15 cellular contexts compared by ENCODE assay signal in genomic region chr12:59938190-59938962, GRCh38.
A peak's percentile ranks its signal among the peaks of the same experiment; 100 is the strongest.
DNase-seq lines count a peak whose midpoint lies in the region; ATAC-seq and TF ChIP-seq lines count a peak whose summit lies in the region.
"Had no signal": no experiment of that assay in that cellular context is flagged by ENCODE, and none has a peak within 500 bp of the region (broad histone marks: within the 10 kb centered on the region; RNA-seq: fewer than 3 reads in every experiment).

No MANE protein-coding gene starts in this region.

- peaks cover 11% of the 10 kb centered on the region for H3K4me1 Mint-ChIP-seq in endodermal cell
- no peaks in the 10 kb centered on the region for H3K4me1 Mint-ChIP-seq in nephron progenitor cell

- H2AK5ac ChIP-seq in IMR-90 (ENCODE audit: low read depth, low read length), result no peak overlapping the region

- no peaks in the 10 kb centered on the region for H3K27me3 ChIP-seq in IMR-90 (ENCODE audit: control insufficient read depth, insufficient read depth, low read length)
- H3K27me3 ChIP-seq in endodermal cell (ENCODE audit: control insufficient read depth, insufficient read depth, low read length, poor library complexity, severe bottlenecking), result no peaks in the 10 kb centered on the region
- no peaks in the 10 kb centered on the region for H3K27me3 ChIP-seq in BE2C

- H4K91ac ChIP-seq in IMR-90 (ENCODE audit: insufficient read depth, low read depth, low read length), result no peak overlapping the region

- no peak overlapping the region for H3K9ac ChIP-seq in IMR-90 (ENCODE audit: low read depth, low read length)
- H3K9ac ChIP-seq in endodermal cell (ENCODE audit: extremely low read depth, low read length, poor library complexity, severe bottlenecking), result no peak overlapping the region

- no peak for ATAC-seq in IMR-90 (ENCODE audit: low read depth)
- ATAC-seq: CD8-positive, alpha-beta T cell had no signal

- no peaks in the 10 kb centered on the region for H3K36me3 Mint-ChIP-seq in endodermal cell (ENCODE audit: low read depth)
- no peaks in the 10 kb centered on the region for H3K36me3 Mint-ChIP-seq in nephron progenitor cell (ENCODE audit: low read depth)
- H3K36me3 Mint-ChIP-seq: CD8-positive, alpha-beta T cell had no signal

- no peak overlapping the region for H3K27ac Mint-ChIP-seq in endodermal cell
- H3K27ac Mint-ChIP-seq in nephron progenitor cell, result peak overlapping the region; percentile 41
- H3K27ac Mint-ChIP-seq: CD8-positive, alpha-beta T cell had no signal

- H3K56ac ChIP-seq in IMR-90 (ENCODE audit: extremely low read depth, insufficient read depth, low read length), result no peak overlapping the region

- H3K79me1 ChIP-seq in IMR-90 (ENCODE audit: low read depth in 1 of 2, low read length in 2 of 2), result no peaks in the 10 kb centered on the region

- H3K23ac ChIP-seq in IMR-90 (ENCODE audit: low read depth, low read length), result no peak overlapping the region; the same call in 1 of the 2 replicates

- H3K14ac ChIP-seq in IMR-90 (replicated peaks; ENCODE audit: low read depth, low read length), result 0 out of 2 replicates have a peak overlapping the region, but pooled peaks have one; percentile 62

- BruUV-seq in IMR-90 (replicated peaks; lab: Mats Ljungman, UMichigan), result no TSS peak

- peak overlapping the region; percentile 54; the same call in 1 of the 3 replicates for H2BK15ac ChIP-seq in IMR-90 (ENCODE audit: low read depth, low read length)

- H3K4me3 Mint-ChIP-seq in endodermal cell (no peak overlapping the region), nephron progenitor cell (no peak overlapping the region)
- H3K4me3 Mint-ChIP-seq: CD8-positive, alpha-beta T cell had no signal

- no peak overlapping the region for H2BK5ac ChIP-seq in IMR-90 (ENCODE audit: low read depth, low read length, poor library complexity, severe bottlenecking)

- H2BK120ac ChIP-seq in IMR-90 (ENCODE audit: low read depth, low read length), result peak overlapping the region; percentile 71

- TF ChIP-seq RAD21 in IMR-90 (IDR thresholded peaks at IDR 0.05; ENCODE audit: low read length), result no peak

- H2AFZ ChIP-seq in IMR-90 (replicated peaks; ENCODE audit: low read length, poor library complexity), result peak overlapping the region; percentile 63

- H3K4me2 ChIP-seq in IMR-90 (ENCODE audit: low read depth, low read length), result no peak overlapping the region

- H3K4me1 ChIP-seq in IMR-90 (ENCODE audit: control insufficient read depth, insufficient read depth, low read length) (no peaks in the 10 kb centered on the region; the same call in 1 of the 2 replicates), endodermal cell (ENCODE audit: control insufficient read depth, insufficient read depth, low read length) (peaks cover 3% of the 10 kb centered on the region), BE2C (no peaks in the 10 kb centered on the region)

- no peak for TF ChIP-seq CTCF in IMR-90 (conservative IDR thresholded peaks at IDR 0.05; ENCODE audit: low read depth, low read length)
- no peak for TF ChIP-seq CTCF in endodermal cell (conservative IDR thresholded peaks at IDR 0.05)
- no peak for TF ChIP-seq CTCF in nephron progenitor cell (IDR thresholded peaks at IDR 0.05)
- TF ChIP-seq CTCF in BE2C (IDR thresholded peaks at IDR 0.05; ENCODE audit: low read depth, low read length), result no peak

- DNase-seq in DMS53 treated with DMSO at 0.1 percent for 48 hours (lab: John Stamatoyannopoulos, UW; ENCODE audit: unreplicated experiment) (peak; percentile 75), IMR-90 (no peak), endodermal cell (peak; percentile 47), nephron progenitor cell (no peak), NCI-H1436 (lab: John Stamatoyannopoulos, UW) (no peak), BE2C (no peak), erythroblast (lab: John Stamatoyannopoulos, UW) (no peak)
- DNase-seq: CD8-positive, alpha-beta T cell; DMS79 treated with DMSO at 0.1 percent for 48 hours; KBM-7; NCI-H1048; NCI-H146; NCI-H2081; NCI-H526; SW 1271 had no signal

- H3K27ac ChIP-seq in IMR-90 (ENCODE audit: insufficient read depth, low read length) (no peak overlapping the region), endodermal cell (ENCODE audit: low read depth, low read length) (no peak overlapping the region)

- no peaks in the 10 kb centered on the region for H3K9me3 ChIP-seq in IMR-90 (ENCODE audit: control insufficient read depth, insufficient read depth, low read length)
- no peaks in the 10 kb centered on the region for H3K9me3 ChIP-seq in endodermal cell (ENCODE audit: control insufficient read depth, low read length)
- H3K9me3 ChIP-seq in BE2C, result no peaks in the 10 kb centered on the region

- TF ChIP-seq POLR2A in IMR-90 (IDR thresholded peaks at IDR 0.05; ENCODE audit: low read depth, low read length), result no peak
- TF ChIP-seq POLR2A in erythroblast (IDR thresholded peaks at IDR 0.05; ENCODE audit: low read length), result no peak

- no peak overlapping the region for H3K4ac ChIP-seq in IMR-90 (ENCODE audit: low read depth, low read length)

- 90% methylated on average over 2 of the region's 8 CpGs; no CpG with 5 or more reads in 1 of the 2 experiments for WGBS in IMR-90 (ENCODE audit: extremely low coverage in 2 of 2, insufficient read length in 1 of 2), 2 experiments
- 84 to 100% methylated on average over 4 to 8 of the region's 8 CpGs for WGBS in endodermal cell (ENCODE audit: insufficient coverage in 1 of 2, insufficient read length in 1 of 2), 2 experiments

- H3K9me3 Mint-ChIP-seq in endodermal cell (no peaks in the 10 kb centered on the region), nephron progenitor cell (no peaks in the 10 kb centered on the region)
- H3K9me3 Mint-ChIP-seq: CD8-positive, alpha-beta T cell had no signal

- H4K5ac ChIP-seq in IMR-90 (ENCODE audit: low read depth, low read length), result no peak overlapping the region

- H4K20me1 ChIP-seq in IMR-90 (ENCODE audit: insufficient read depth, low read length), result no peaks in the 10 kb centered on the region

- intact Hi-C loops in IMR-90 (cut with micrococcal nuclease), result no loop called here

- POLR2A ChIA-PET in IMR-90 (lab: Charles Lee; ENCODE audit: unreplicated experiment), result no interaction called here

- H3K27me3 Mint-ChIP-seq in endodermal cell (ENCODE audit: insufficient read depth), result no peaks in the 10 kb centered on the region
- H3K27me3 Mint-ChIP-seq in nephron progenitor cell (ENCODE audit: low read depth, poor library complexity), result no peaks in the 10 kb centered on the region

- CTCF ChIA-PET in IMR-90 (lab: Yijun Ruan, JAX), result no interaction called here

- H3K4me3 ChIP-seq in IMR-90 (ENCODE audit: insufficient read depth, low read depth, low read length) (no peak overlapping the region), endodermal cell (ENCODE audit: low read length) (no peak overlapping the region), BE2C (ENCODE audit: low read depth, low read length) (no peak overlapping the region)

- no peak overlapping the region; a peak in 1 of 4 replicates for H4K8ac ChIP-seq in IMR-90 (ENCODE audit: low read depth in 2 of 2, low read length in 2 of 2)

- no peaks in the 10 kb centered on the region for H3K9me1 ChIP-seq in IMR-90 (ENCODE audit: insufficient read depth, low read length)

- H3K36me3 ChIP-seq in IMR-90 (ENCODE audit: control insufficient read depth, insufficient read depth, low read length) (no peaks in the 10 kb centered on the region), endodermal cell (ENCODE audit: control insufficient read depth, insufficient read depth, low read length) (no peaks in the 10 kb centered on the region), BE2C (no peaks in the 10 kb centered on the region)

- dilution Hi-C loops in IMR-90 (cut with HindIII; ENCODE audit: low sequenced_read_pairs, unreplicated experiment), result no loop called here

- no peak overlapping the region for H3K18ac ChIP-seq in IMR-90 (ENCODE audit: low read depth, low read length)

- no peak overlapping the region for H2AK9ac ChIP-seq in IMR-90 (replicated peaks; ENCODE audit: low read depth, low read length, poor library complexity)

- in situ Hi-C loops in IMR-90 (cut with MboI; ENCODE audit: low sequenced_read_pairs), result no loop called here

- H2BK20ac ChIP-seq in IMR-90 (ENCODE audit: low read depth, low read length), result 0 out of 2 replicates have a peak overlapping the region, but pooled peaks have one; percentile 3

TF ChIP-seq in IMR-90, 13 proteins besides CTCF, POLR2A, EP300 and RAD21:
- TF ChIP-seq MAZ (IDR thresholded peaks at IDR 0.05; ENCODE audit: borderline replicate concordance, low read depth, low read length), result no peak
- TF ChIP-seq, protein P1, sequence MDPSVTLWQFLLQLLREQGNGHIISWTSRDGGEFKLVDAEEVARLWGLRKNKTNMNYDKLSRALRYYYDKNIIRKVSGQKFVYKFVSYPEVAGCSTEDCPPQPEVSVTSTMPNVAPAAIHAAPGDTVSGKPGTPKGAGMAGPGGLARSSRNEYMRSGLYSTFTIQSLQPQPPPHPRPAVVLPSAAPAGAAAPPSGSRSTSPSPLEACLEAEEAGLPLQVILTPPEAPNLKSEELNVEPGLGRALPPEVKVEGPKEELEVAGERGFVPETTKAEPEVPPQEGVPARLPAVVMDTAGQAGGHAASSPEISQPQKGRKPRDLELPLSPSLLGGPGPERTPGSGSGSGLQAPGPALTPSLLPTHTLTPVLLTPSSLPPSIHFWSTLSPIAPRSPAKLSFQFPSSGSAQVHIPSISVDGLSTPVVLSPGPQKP (IDR thresholded peaks at IDR 0.05; ENCODE audit: borderline replicate concordance, low read depth, low read length), result no peak
- TF ChIP-seq CHD1 (IDR thresholded peaks at IDR 0.05; ENCODE audit: low read depth, low read length), result no peak
- no peak for TF ChIP-seq RCOR1 (IDR thresholded peaks at IDR 0.05; ENCODE audit: insufficient replicate concordance, low read length)
- no peak for TF ChIP-seq RFX5 (IDR thresholded peaks at IDR 0.05; ENCODE audit: low read depth, low read length)
- TF ChIP-seq BHLHE40 (IDR thresholded peaks at IDR 0.05; ENCODE audit: low read depth, low read length), result no peak
- no peak for TF ChIP-seq NFE2L2 (IDR thresholded peaks at IDR 0.05; ENCODE audit: low read depth, low read length)
- TF ChIP-seq MAFK (IDR thresholded peaks at IDR 0.05; ENCODE audit: low read depth, low read length), result no peak
- TF ChIP-seq CEBPB (IDR thresholded peaks at IDR 0.05; ENCODE audit: low read depth, low read length), result no peak
- no peak for TF ChIP-seq FOS (IDR thresholded peaks at IDR 0.05; ENCODE audit: low read depth, low read length)
- no peak for TF ChIP-seq MXI1 (IDR thresholded peaks at IDR 0.05; ENCODE audit: borderline replicate concordance, low read depth, low read length)
- TF ChIP-seq, protein P2, sequence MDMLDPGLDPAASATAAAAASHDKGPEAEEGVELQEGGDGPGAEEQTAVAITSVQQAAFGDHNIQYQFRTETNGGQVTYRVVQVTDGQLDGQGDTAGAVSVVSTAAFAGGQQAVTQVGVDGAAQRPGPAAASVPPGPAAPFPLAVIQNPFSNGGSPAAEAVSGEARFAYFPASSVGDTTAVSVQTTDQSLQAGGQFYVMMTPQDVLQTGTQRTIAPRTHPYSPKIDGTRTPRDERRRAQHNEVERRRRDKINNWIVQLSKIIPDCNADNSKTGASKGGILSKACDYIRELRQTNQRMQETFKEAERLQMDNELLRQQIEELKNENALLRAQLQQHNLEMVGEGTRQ (IDR thresholded peaks at IDR 0.05; ENCODE audit: low read depth, low read length), result no peak
- no peak for TF ChIP-seq SMC3 (IDR thresholded peaks at IDR 0.05; ENCODE audit: low read depth, low read length)

Comparison
In these comparisons a context has a peak if more than half of its experiments do, and no peak if none do; other contexts are left out.
1. DNase-seq: peak in DMS53 treated with DMSO at 0.1 percent for 48 hours (single experiment) and endodermal cell (single experiment); none in IMR-90 (single experiment), nephron progenitor cell (single experiment), NCI-H1436 (single experiment), BE2C (single experiment) and erythroblast (0 of 2).